ENCODE assay signal across 8 cellular contexts in the genomic region with DNA sequence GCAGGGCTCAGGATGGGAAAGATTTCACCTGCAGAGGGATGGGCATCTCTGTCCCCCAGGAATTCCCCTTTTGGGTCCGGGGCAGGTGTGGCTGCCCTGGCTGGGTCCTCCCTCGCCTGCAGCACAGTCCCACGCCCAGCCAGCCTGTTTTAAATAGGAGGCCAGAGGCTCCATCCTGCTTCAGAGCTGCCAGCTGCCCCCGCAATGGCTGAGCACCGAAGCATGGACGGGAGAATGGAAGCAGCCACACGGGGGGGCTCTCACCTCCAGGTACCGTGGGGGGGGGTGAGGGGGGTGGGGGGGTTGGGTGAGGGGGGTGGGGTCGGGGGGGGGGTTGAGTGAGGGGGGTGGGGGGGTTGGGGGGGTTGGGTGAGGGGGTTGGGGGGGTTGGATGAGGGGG. TPM values are rescaled to one million over a fixed set of nuclear protein-coding genes. Genes with fewer than 3 reads are reported as not detected.
A peak's percentile ranks its signal among the peaks of the same experiment; 100 is the strongest.
DNase-seq lines count a peak whose midpoint lies in the region; TF ChIP-seq lines count a peak whose summit lies in the region.
"Had no signal": no experiment of that assay in that cellular context is flagged by ENCODE, and none has a peak within 500 bp of the region (broad histone marks: within the 10 kb centered on the region; RNA-seq: fewer than 3 reads in every experiment).

No MANE protein-coding gene starts in this region.

- no peak overlapping the region for H3K27ac ChIP-seq in OCI-LY7 (ENCODE audit: low read depth, low read length, poor library complexity, severe bottlenecking)

- H3K36me3 ChIP-seq in OCI-LY7 (ENCODE audit: insufficient read depth, low read length) = no peaks in the 10 kb centered on the region

- BruUV-seq in OCI-LY7 (replicated peaks; lab: Mats Ljungman, UMichigan) = no TSS peak

- POLR2A ChIA-PET in OCI-LY7 (lab: Charles Lee) = no interaction called here
- POLR2A ChIA-PET in activated CD4-positive, alpha-beta T cell treated with anti-CD3 and anti-CD28 coated beads, Interleukin-2, amount 10 ng/mL, durations not matched to agents 7 days and 5 days (lab: Charles Lee) = no interaction called here

- no peaks in the 10 kb centered on the region for H3K4me1 ChIP-seq in OCI-LY7 (ENCODE audit: insufficient read depth, low read length, poor library complexity, severe bottlenecking)

- H2AFZ ChIP-seq in OCI-LY7 (ENCODE audit: low read length) = no peak overlapping the region

- no peaks in the 10 kb centered on the region for H3K36me3 Mint-ChIP-seq in activated CD4-positive, alpha-beta T cell treated with anti-CD3 and anti-CD28 coated beads, Interleukin-2, amount 10 ng/mL, durations not matched to agents 7 days and 5 days (ENCODE audit: low read depth)

- no peaks in the 10 kb centered on the region for H3K79me2 ChIP-seq in OCI-LY7 (ENCODE audit: insufficient read depth, low read depth, low read length)

- CTCF ChIA-PET in OCI-LY7 (lab: Charles Lee; ENCODE audit: unreplicated experiment) = no interaction called here
- CTCF ChIA-PET in activated CD4-positive, alpha-beta T cell treated with anti-CD3 and anti-CD28 coated beads, Interleukin-2, amount 10 ng/mL, durations not matched to agents 7 days and 5 days (lab: Charles Lee) = no interaction called here

- no peak overlapping the region for H3K4me2 ChIP-seq in OCI-LY7 (ENCODE audit: low read length)

- H3K4me3 ChIP-seq in OCI-LY7 (ENCODE audit: low read depth, low read length, poor library complexity, severe bottlenecking) = no peak overlapping the region

- H3K9me3 Mint-ChIP-seq in activated CD4-positive, alpha-beta T cell treated with anti-CD3 and anti-CD28 coated beads, Interleukin-2, amount 10 ng/mL, durations not matched to agents 7 days and 5 days = no peaks in the 10 kb centered on the region

- no peaks in the 10 kb centered on the region for H3K4me1 Mint-ChIP-seq in activated CD4-positive, alpha-beta T cell treated with anti-CD3 and anti-CD28 coated beads, Interleukin-2, amount 10 ng/mL, durations not matched to agents 7 days and 5 days

- no peaks in the 10 kb centered on the region for H4K20me1 ChIP-seq in OCI-LY7 (ENCODE audit: insufficient read depth, low read length)

- no peaks in the 10 kb centered on the region for H3K9me3 ChIP-seq in OCI-LY7 (ENCODE audit: low read length)

- H3K4me3 Mint-ChIP-seq in activated CD4-positive, alpha-beta T cell treated with anti-CD3 and anti-CD28 coated beads, Interleukin-2, amount 10 ng/mL, durations not matched to agents 7 days and 5 days = no peak overlapping the region

- H3K27ac Mint-ChIP-seq in activated CD4-positive, alpha-beta T cell treated with anti-CD3 and anti-CD28 coated beads, Interleukin-2, amount 10 ng/mL, durations not matched to agents 7 days and 5 days = no peak overlapping the region

- H3K27me3 Mint-ChIP-seq in activated CD4-positive, alpha-beta T cell treated with anti-CD3 and anti-CD28 coated beads, Interleukin-2, amount 10 ng/mL, durations not matched to agents 7 days and 5 days = no peaks in the 10 kb centered on the region

- TF ChIP-seq CTCF in OCI-LY7 (conservative IDR thresholded peaks at IDR 0.05; ENCODE audit: low read length) = no peak

- no peaks in the 10 kb centered on the region for H3K9me2 ChIP-seq in OCI-LY7 (ENCODE audit: insufficient read depth, low read length)

- intact Hi-C loops in OCI-LY7 (cut with micrococcal nuclease; ENCODE audit: unreplicated experiment) = no loop called here

- peak; percentile 71 for DNase-seq in DMS53 (lab: John Stamatoyannopoulos, UW)
- DNase-seq in DMS53 treated with DMSO at 0.1 percent for 48 hours (lab: John Stamatoyannopoulos, UW; ENCODE audit: unreplicated experiment) = no peak
- peak; percentile 43 for DNase-seq in OCI-LY7 (ENCODE audit: low spot score)
- DNase-seq in left kidney (ENCODE audit: low read depth, low spot score) = peak; percentile 89
- no peak for DNase-seq in activated CD4-positive, alpha-beta T cell treated with anti-CD3 and anti-CD28 coated beads, Interleukin-2, amount 10 ng/mL, durations not matched to agents 7 days and 5 days
- no peak for DNase-seq in activated naive CD4-positive, alpha-beta T cell (lab: John Stamatoyannopoulos, UW)
- DNase-seq: stimulated activated CD8-positive, alpha-beta memory T cell treated with anti-CD3 and anti-CD28 coated beads, Interleukin-4, amount 100 ng/mL, for 48 hours had no signal

RNA-seq across cellular contexts. Expression of a gene that starts 3.6 kb away (rescaled TPM):
- 3.9 and 6.2 TPM in 2 replicates for total RNA-seq in OCI-LY7 (2014; rRNA removed; shearing (Covaris generic))
- total RNA-seq in OCI-LY7 (2022) = 11.3 and 12.7 TPM in 2 replicates
- 1 to 10 TPM; 5.1 to 6.6 TPM for total RNA-seq in activated CD4-positive, alpha-beta T cell treated with anti-CD3 and anti-CD28 coated beads, Interleukin-2, amount 10 ng/mL, durations not matched to agents 7 days and 5 days

RNA-seq across cellular contexts. Expression of a gene that starts 10.2 kb away (rescaled TPM):
- total RNA-seq in OCI-LY7 (2014; rRNA removed; shearing (Covaris generic)) = 61.6 and 69.2 TPM in 2 replicates
- 87.0 and 88.7 TPM in 2 replicates for total RNA-seq in OCI-LY7 (2022)
- total RNA-seq in activated CD4-positive, alpha-beta T cell treated with anti-CD3 and anti-CD28 coated beads, Interleukin-2, amount 10 ng/mL, durations not matched to agents 7 days and 5 days = 10 to 100 TPM; 63.4 to 63.7 TPM

RNA-seq across cellular contexts. Expression of a gene that starts 23.9 kb away (rescaled TPM):
- 26.3 and 26.8 TPM in 2 replicates for total RNA-seq in OCI-LY7 (2014; rRNA removed; shearing (Covaris generic))
- total RNA-seq in OCI-LY7 (2022) = 47.6 and 47.7 TPM in 2 replicates
- 10 to 100 TPM; 69.5 to 92.1 TPM for total RNA-seq in activated CD4-positive, alpha-beta T cell treated with anti-CD3 and anti-CD28 coated beads, Interleukin-2, amount 10 ng/mL, durations not matched to agents 7 days and 5 days

RNA-seq across cellular contexts. Expression of a gene that starts 24.6 kb away (rescaled TPM):
- 41.8 and 57.1 TPM in 2 replicates for total RNA-seq in OCI-LY7 (2014; rRNA removed; shearing (Covaris generic))
- total RNA-seq in OCI-LY7 (2022) = 31.3 and 32.2 TPM in 2 replicates
- 10 to 100 TPM; 18.9 to 24.4 TPM for total RNA-seq in activated CD4-positive, alpha-beta T cell treated with anti-CD3 and anti-CD28 coated beads, Interleukin-2, amount 10 ng/mL, durations not matched to agents 7 days and 5 days

RNA-seq across cellular contexts. Expression of a gene that starts 37.3 kb away (rescaled TPM):
- total RNA-seq in OCI-LY7 (2014; rRNA removed; shearing (Covaris generic)) = 0.49 and 1.8 TPM in 2 replicates
- total RNA-seq in OCI-LY7 (2022) = 6.1 and 7.0 TPM in 2 replicates
- 1 to 10 TPM; 1.2 to 1.4 TPM for total RNA-seq in activated CD4-positive, alpha-beta T cell treated with anti-CD3 and anti-CD28 coated beads, Interleukin-2, amount 10 ng/mL, durations not matched to agents 7 days and 5 days
- total RNA-seq: A172 had no signal

Comparison
In these comparisons a context has a peak if more than half of its experiments do, and no peak if none do; other contexts are left out.
1. DNase-seq: peak in DMS53 (single experiment), OCI-LY7 (single experiment) and left kidney (single experiment); none in DMS53 treated with DMSO at 0.1 percent for 48 hours (single experiment), activated CD4-positive, alpha-beta T cell treated with anti-CD3 and anti-CD28 coated beads, Interleukin-2, amount 10 ng/mL, durations not matched to agents 7 days and 5 days (single experiment) and activated naive CD4-positive, alpha-beta T cell (0 of 4).